18 cellular contexts compared by ENCODE assay signal in the genomic region with DNA sequence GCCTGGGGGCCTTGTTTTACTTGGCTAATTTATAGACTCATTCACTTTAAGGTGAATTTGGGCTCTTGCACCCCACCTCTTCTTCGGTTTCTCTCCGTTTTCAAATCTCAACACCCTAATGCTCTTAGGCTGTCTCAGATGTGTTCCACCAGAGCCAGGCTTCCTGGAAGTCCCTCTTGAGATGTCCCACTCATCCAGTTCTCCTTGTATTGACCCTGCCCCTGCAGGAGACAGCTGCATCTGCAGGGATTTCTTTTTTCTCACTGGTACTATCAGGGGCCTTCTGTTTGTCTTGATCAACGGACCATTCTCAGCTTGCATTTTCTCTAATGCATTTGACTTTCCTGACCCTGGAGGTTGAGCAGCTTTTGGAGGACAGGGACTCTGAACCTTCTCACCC.
"Had no signal": no experiment of that assay in that cellular context is flagged by ENCODE, and none has a peak within 500 bp of the region (broad histone marks: within the 10 kb centered on the region; RNA-seq: fewer than 3 reads in every experiment).

No MANE protein-coding gene starts in this region.

- H3K4me1 ChIP-seq: SJSA1 had no signal

- H3K4me3 ChIP-seq: SJSA1, SK-N-MC had no signal

- H3K27ac ChIP-seq: SJSA1, SK-N-MC had no signal

- H3K36me3 ChIP-seq: SJSA1 had no signal

- H3K27me3 ChIP-seq: SJSA1 had no signal

- DNase-seq: KBM-7, NCI-H1092 treated with DMSO at 0.1 percent for 48 hours, NCI-H1436, NCI-H187, NCI-H2029, NCI-H2081 treated with DMSO at 0.1 percent for 48 hours, NCI-H2171, NCI-H226, NCI-H446, NCI-H510A, NCI-H524 treated with DMSO at 0.1 percent for 48 hours, NCI-H69, NCI-H774, Right ventricle myocardium superior, RPMI8226, SIG-M5 had no signal
